Comparison of ENCODE assay signal across 9 cellular contexts in genomic region chr1:21329209-21329844, GRCh38. TPM values are rescaled to one million over a fixed set of nuclear protein-coding genes. Genes with fewer than 3 reads are reported as not detected.
DNase-seq lines count a peak whose midpoint lies in the region; ATAC-seq and TF ChIP-seq lines count a peak whose summit lies in the region.
"Had no signal": no experiment of that assay in that cellular context is flagged by ENCODE, and none has a peak within 500 bp of the region (broad histone marks: within the 10 kb centered on the region; RNA-seq: fewer than 3 reads in every experiment).

No MANE protein-coding gene starts in this region.

- TF ChIP-seq CTCF in AG04450 (IDR thresholded peaks at IDR 0.05; ENCODE audit: low read depth, low read length) (0 out of 2 replicates have a peak, but pooled peaks have one; percentile 9), ascending aorta (IDR thresholded peaks at IDR 0.05) (no peak)

- H3K4me1 ChIP-seq in ascending aorta, result peaks cover 57 to 77% of the 10 kb centered on the region in 2 donors
- H3K4me1 ChIP-seq in mesendoderm (ENCODE audit: control insufficient read depth, low read depth, low read length), result peaks cover 26% of the 10 kb centered on the region

- H2AK5ac ChIP-seq in mesendoderm (ENCODE audit: low read length), result peak overlapping the region; percentile 54

- no peak overlapping the region for H4K5ac ChIP-seq in mesendoderm (ENCODE audit: low read length)

- peaks cover 5% of the 10 kb centered on the region for H3K79me2 ChIP-seq in mesendoderm (ENCODE audit: control insufficient read depth, insufficient read depth, low read length)

- no peak overlapping the region for H2BK15ac ChIP-seq in mesendoderm (replicated peaks; ENCODE audit: low read depth)

- no peak for DNase-seq in AG04450 (ENCODE audit: low read depth, low spot score)
- peak; percentile 56 for DNase-seq in HuH-7 (ENCODE audit: low spot score)
- no peak for DNase-seq in ascending aorta (ENCODE audit: low spot score in 2 of 2)
- DNase-seq in mesendoderm, result peak; percentile 66
- DNase-seq in NCI-H2196 treated with DMSO at 0.1 percent for 48 hours (lab: John Stamatoyannopoulos, UW; ENCODE audit: unreplicated experiment), result no peak
- DNase-seq in NCI-H1436 (lab: John Stamatoyannopoulos, UW), result no peak
- no peak for DNase-seq in GM19240 (ENCODE audit: insufficient read length, low spot score)
- DNase-seq: GF-D8 had no signal

- no peak overlapping the region for H4K8ac ChIP-seq in mesendoderm (ENCODE audit: low read depth, low read length)

- no peak overlapping the region for H3K18ac ChIP-seq in mesendoderm (ENCODE audit: low read length)

- WGBS in mesendoderm (ENCODE audit: extremely low coverage, insufficient coverage, low lambda C conversion rate), result no CpG with 5 or more reads among the region's 7 CpGs

- peak overlapping the region; percentile 75 for H3K56ac ChIP-seq in mesendoderm (ENCODE audit: low read length)

- no peak overlapping the region for H3K4me3 ChIP-seq in AG04450 (ENCODE audit: low read depth, low read length)
- H3K4me3 ChIP-seq in ascending aorta, result no peak overlapping the region
- no peak overlapping the region for H3K4me3 ChIP-seq in mesendoderm (ENCODE audit: low read length)

- H3K4me2 ChIP-seq in mesendoderm (ENCODE audit: low read length), result no peak overlapping the region

- peak overlapping the region; percentile 8 for H3K9ac ChIP-seq in mesendoderm (ENCODE audit: low read length)

- H3K27ac ChIP-seq in AG04450 (ENCODE audit: low read depth, low read length) (no peak overlapping the region), ascending aorta (peak overlapping the region; percentile 23 to 39), mesendoderm (ENCODE audit: low read depth, low read length) (no peak overlapping the region)

- H3K23ac ChIP-seq in mesendoderm (ENCODE audit: low read length), result no peak overlapping the region

- H3K36me3 ChIP-seq in ascending aorta (no peaks in the 10 kb centered on the region), mesendoderm (ENCODE audit: control insufficient read depth, insufficient read depth, low read length) (no peaks in the 10 kb centered on the region)

- ATAC-seq in HG03045 (IDR thresholded peaks at IDR 0.05; ENCODE audit: unreplicated experiment), result no peak

- no peak overlapping the region for H2BK120ac ChIP-seq in mesendoderm (ENCODE audit: low read depth, low read length)

- CTCF ChIA-PET in AG04450 (lab: Charles Lee), result no interaction called here

- H3K9me3 ChIP-seq in AG04450 (ENCODE audit: control insufficient read depth, insufficient read depth, low read length), result no peaks in the 10 kb centered on the region
- H3K9me3 ChIP-seq in ascending aorta, result no peaks in the 10 kb centered on the region

- no peak overlapping the region for H3K4ac ChIP-seq in mesendoderm (ENCODE audit: low read depth, low read length)

- POLR2A ChIA-PET in AG04450 (lab: Yijun Ruan, JAX), result no interaction called here

- intact Hi-C loops in ascending aorta (cut with DNase I), result no loop called here

- no peak overlapping the region for H2BK5ac ChIP-seq in mesendoderm (ENCODE audit: low read length)

- no peaks in the 10 kb centered on the region for H3K27me3 ChIP-seq in AG04450 (ENCODE audit: control insufficient read depth, insufficient read depth, low read length)
- no peaks in the 10 kb centered on the region for H3K27me3 ChIP-seq in ascending aorta
- H3K27me3 ChIP-seq in mesendoderm (ENCODE audit: insufficient read depth, low read length, poor library complexity), result no peaks in the 10 kb centered on the region

- H3K79me1 ChIP-seq in mesendoderm (ENCODE audit: low read length), result peaks cover 14% of the 10 kb centered on the region

RNA-seq across cellular contexts. Expression of gene ECE1, which starts 39.1 kb away (rescaled TPM):
- polyA plus RNA-seq in AG04450 (2011; rRNA removed), result 145 and 161 TPM in 2 replicates
- polyA minus RNA-seq in AG04450 (2011; rRNA and poly(A)+ RNA removed), result 84.2 and 92.4 TPM in 2 replicates
- 336 TPM for total RNA-seq in ascending aorta
- 19.2 TPM for polyA plus RNA-seq in mesendoderm (2013, experiment 1 of 2)
- polyA plus RNA-seq in mesendoderm (2013, experiment 2 of 2), result 19.4 TPM

Comparison
In these comparisons a context has a peak if more than half of its experiments do, and no peak if none do; other contexts are left out.
1. DNase-seq: peak in HuH-7 (single experiment) and mesendoderm (single experiment); none in AG04450 (single experiment), ascending aorta (0 of 2), NCI-H2196 treated with DMSO at 0.1 percent for 48 hours (single experiment), NCI-H1436 (single experiment) and GM19240 (single experiment).
2. H3K27ac ChIP-seq: peak in ascending aorta (2 of 2); none in AG04450 (single experiment) and mesendoderm (single experiment).